Comparison of ENCODE assay signal across 8 cellular contexts in genomic region chr17:75784473-75785015, GRCh38.
DNase-seq lines count a peak whose midpoint lies in the region; ATAC-seq and TF ChIP-seq lines count a peak whose summit lies in the region.

TSS of gene UNK (plus strand) at chr17:75784806. CDS start at chr17:75784881, 75 bp downstream.

- H3K36me3 Mint-ChIP-seq in activated naive CD4-positive, alpha-beta T cell treated with anti-CD3 and anti-CD28 coated beads, Interleukin-2, amount 50 U/mL, for 24 hours, result peaks cover 3% of the 10 kb centered on the region

- H3K27me3 ChIP-seq in neutrophil (no peaks in the 10 kb centered on the region), subcutaneous abdominal adipose tissue (ENCODE audit: control insufficient read depth in 5 of 5, insufficient read depth in 4 of 5, low read length in 5 of 5) (no peaks in the 10 kb centered on the region)

- H3K27me3 Mint-ChIP-seq in activated naive CD4-positive, alpha-beta T cell treated with anti-CD3 and anti-CD28 coated beads, Interleukin-2, amount 50 U/mL, for 24 hours, result no peaks in the 10 kb centered on the region

- H3K9me3 Mint-ChIP-seq in activated naive CD4-positive, alpha-beta T cell treated with anti-CD3 and anti-CD28 coated beads, Interleukin-2, amount 50 U/mL, for 24 hours, result no peaks in the 10 kb centered on the region

- H3K4me1 Mint-ChIP-seq in activated naive CD4-positive, alpha-beta T cell treated with anti-CD3 and anti-CD28 coated beads, Interleukin-2, amount 50 U/mL, for 24 hours, result peaks cover 46% of the 10 kb centered on the region

- H3K4me1 ChIP-seq in neutrophil (ENCODE audit: control insufficient read depth in 1 of 2, insufficient read depth in 1 of 2, low read depth in 1 of 2, low read length in 1 of 2) (peaks cover 62 to 68% of the 10 kb centered on the region in 2 experiments), subcutaneous abdominal adipose tissue (ENCODE audit: control insufficient read depth in 5 of 5, insufficient read depth in 5 of 5, low read length in 5 of 5) (peaks cover 12 to 39% (median 35%) of the 10 kb centered on the region in 5 donors)

- H3K9ac ChIP-seq in subcutaneous abdominal adipose tissue (ENCODE audit: low read length in 5 of 5), result peak within 1 kb of the TSS; percentile 84 to 99 (median 97)

- TF ChIP-seq CTCF in neutrophil (IDR thresholded peaks at IDR 0.05), result peak; percentile 59

- no peaks in the 10 kb centered on the region for H3K9me3 ChIP-seq in neutrophil
- H3K9me3 ChIP-seq in subcutaneous abdominal adipose tissue (ENCODE audit: control insufficient read depth in 5 of 5, low read length in 5 of 5), result no peaks in the 10 kb centered on the region

- peak within 1 kb of the TSS; percentile 78 to 80 for H3K4me3 ChIP-seq in neutrophil (ENCODE audit: low read depth in 1 of 2, low read length in 1 of 2)
- H3K4me3 ChIP-seq in subcutaneous abdominal adipose tissue (ENCODE audit: low read depth in 1 of 5, low read length in 5 of 5), result peak within 1 kb of the TSS; percentile 69 to 87 (median 76)

- H3K4me3 Mint-ChIP-seq in activated naive CD4-positive, alpha-beta T cell treated with anti-CD3 and anti-CD28 coated beads, Interleukin-2, amount 50 U/mL, for 24 hours, result peak within 1 kb of the TSS; percentile 76

- H3K36me3 ChIP-seq in neutrophil (no peaks in the 10 kb centered on the region), subcutaneous abdominal adipose tissue (ENCODE audit: control insufficient read depth in 5 of 5, insufficient read depth in 5 of 5, low read length in 5 of 5) (no peaks in the 10 kb centered on the region)

- H3K27ac Mint-ChIP-seq in activated naive CD4-positive, alpha-beta T cell treated with anti-CD3 and anti-CD28 coated beads, Interleukin-2, amount 50 U/mL, for 24 hours, result peak within 1 kb of the TSS; percentile 94

- DNase-seq in GM03348 (ENCODE audit: low spot score), result peak; percentile 98
- peak; percentile 97 for DNase-seq in NCI-H1105 treated with DMSO at 0.1 percent for 48 hours (lab: John Stamatoyannopoulos, UW)
- peak; percentile 98 for DNase-seq in SKM-1 treated with dmso at 0.1 percent for 144 hours (lab: John Stamatoyannopoulos, UW; ENCODE audit: unreplicated experiment)
- DNase-seq in germinal center (ENCODE audit: low spot score), result peak; percentile 97

- H3K27ac ChIP-seq in neutrophil (peak within 1 kb of the TSS; percentile 98), subcutaneous abdominal adipose tissue (ENCODE audit: low read depth, low read length) (peak within 1 kb of the TSS; percentile 99)

- peak; percentile 68 for ATAC-seq in HG02678 (IDR thresholded peaks at IDR 0.05; ENCODE audit: unreplicated experiment)

Comparison
In these comparisons a context has a peak if more than half of its experiments do, and no peak if none do; other contexts are left out.
1. Peak in every context shown above with its lines: DNase-seq, ATAC-seq, H3K4me3 ChIP-seq and H3K27ac ChIP-seq.